In the genomic region with DNA sequence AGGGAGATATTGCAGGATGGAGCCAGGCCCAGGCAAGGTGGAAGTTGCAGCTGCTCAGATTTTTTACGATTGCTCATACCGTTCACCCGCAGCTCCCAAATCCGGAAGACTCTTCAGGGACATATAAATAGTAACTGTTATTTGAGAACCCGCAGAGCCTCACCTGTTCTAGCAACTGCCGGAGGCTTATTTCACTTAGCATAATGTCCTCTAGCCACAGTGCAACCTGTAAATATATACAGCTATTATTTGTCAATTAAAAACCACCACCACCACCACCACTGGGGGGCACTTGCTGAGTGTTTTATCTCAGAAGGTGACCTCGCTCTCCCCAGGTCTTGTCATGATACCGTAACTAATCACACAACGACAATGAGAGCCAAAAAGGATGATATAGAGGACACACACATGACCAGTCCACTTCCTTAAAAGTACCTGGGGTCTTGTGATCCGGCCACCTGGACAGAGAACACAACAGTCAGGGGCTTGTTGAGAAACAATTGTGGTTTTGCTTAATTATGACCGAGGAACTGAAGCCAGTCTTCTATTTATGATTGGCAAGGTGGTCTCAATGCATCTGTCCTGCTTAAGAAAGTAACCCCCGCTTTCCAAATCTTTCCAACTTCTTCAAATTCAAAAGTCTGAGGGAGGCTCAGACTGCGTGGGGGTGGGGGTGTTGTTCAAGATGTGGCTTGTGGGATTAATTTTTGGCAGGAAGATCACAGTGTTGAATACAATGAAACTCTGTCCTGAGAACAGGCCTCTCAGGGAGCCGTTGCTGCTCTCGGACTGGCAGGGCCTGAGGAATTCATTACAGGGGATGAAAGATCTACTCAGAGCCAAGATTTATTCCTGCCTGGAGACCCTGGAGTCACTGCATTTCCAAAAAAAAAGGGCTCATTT, we compare ENCODE assay signal across 8 cellular contexts.
DNase-seq lines count a peak whose midpoint lies in the region; ATAC-seq and TF ChIP-seq lines count a peak whose summit lies in the region.

No MANE protein-coding gene starts in this region.

- peak; percentile 42; the same call in 1 of the 2 replicates for TF ChIP-seq CTCF in GM12874 (IDR thresholded peaks at IDR 0.05; ENCODE audit: insufficient read depth, low read depth, low read length)
- peak; percentile 49; the same call in 1 of the 2 replicates for TF ChIP-seq CTCF in KMS-11 (conservative IDR thresholded peaks at IDR 0.05; ENCODE audit: low read depth, low read length)
- TF ChIP-seq CTCF in heart left ventricle (IDR thresholded peaks at IDR 0.05), result peak in 9 of 12 donors; percentile 18 to 51 (median 36)

- H3K79me2 ChIP-seq in KMS-11 (ENCODE audit: insufficient read depth, low read depth), result no peaks in the 10 kb centered on the region

- H3K4me1 Mint-ChIP-seq in activated naive CD4-positive, alpha-beta T cell treated with anti-CD3 and anti-CD28 coated beads, Interleukin-2, amount 10 ng/mL, durations not matched to agents 7 days and 5 days, result peaks cover 5% of the 10 kb centered on the region

- H3K9me3 ChIP-seq in SJSA1 (replicated peaks), result no peaks in the 10 kb centered on the region
- H3K9me3 ChIP-seq in heart left ventricle, result no peaks in the 10 kb centered on the region

- no peaks in the 10 kb centered on the region for H4K20me1 ChIP-seq in KMS-11 (ENCODE audit: insufficient read depth)

- TF ChIP-seq POLR2A in heart left ventricle (IDR thresholded peaks at IDR 0.05), result no peak

- intact Hi-C loops in heart left ventricle (cut with DNase I), result loop anchor here in 1 of 10 donors (5.0 kb wide), 1 partner anchor 483 kb away; no protein-coding TSS in a partner anchor

- 24 to 32% (median 29%) methylated on average over 15 of the region's 15 CpGs for WGBS in heart left ventricle, 4 donors

- peaks cover 38% of the 10 kb centered on the region for H3K27me3 Mint-ChIP-seq in activated naive CD4-positive, alpha-beta T cell treated with anti-CD3 and anti-CD28 coated beads, Interleukin-2, amount 10 ng/mL, durations not matched to agents 7 days and 5 days

- peak overlapping the region; percentile 52 for H3K4me2 ChIP-seq in KMS-11

- no peaks in the 10 kb centered on the region for H3K36me3 ChIP-seq in KMS-11 (ENCODE audit: insufficient read depth)
- no peaks in the 10 kb centered on the region for H3K36me3 ChIP-seq in SJSA1
- H3K36me3 ChIP-seq in heart left ventricle, result no peaks in the 10 kb centered on the region

- peak overlapping the region; percentile 24; the same call in 1 of the 2 replicates for H2AFZ ChIP-seq in KMS-11 (ENCODE audit: low read depth)

- no peak overlapping the region; the same call in 1 of the 2 replicates for H3K9ac ChIP-seq in KMS-11

- peak; percentile 37 to 80 (median 59) for ATAC-seq in heart left ventricle
- no peak for ATAC-seq in HG03469 (IDR thresholded peaks at IDR 0.05; ENCODE audit: unreplicated experiment)
- no peak for ATAC-seq in HG02642 (IDR thresholded peaks at IDR 0.05; ENCODE audit: poor library complexity, unreplicated experiment)

- CTCF ChIA-PET in activated naive CD4-positive, alpha-beta T cell treated with anti-CD3 and anti-CD28 coated beads, Interleukin-2, amount 10 ng/mL, durations not matched to agents 7 days and 5 days (lab: Charles Lee), result interaction anchor here (0.7 to 1.9 kb wide), 13 partner anchors 21 to 342 kb away, joined by 3 to 20 read pairs (median 4); a partner anchor contains a TSS

- no peaks in the 10 kb centered on the region for H3K36me3 Mint-ChIP-seq in activated naive CD4-positive, alpha-beta T cell treated with anti-CD3 and anti-CD28 coated beads, Interleukin-2, amount 10 ng/mL, durations not matched to agents 7 days and 5 days

- H3K27ac Mint-ChIP-seq in activated naive CD4-positive, alpha-beta T cell treated with anti-CD3 and anti-CD28 coated beads, Interleukin-2, amount 10 ng/mL, durations not matched to agents 7 days and 5 days, result no peak overlapping the region

- DNase-seq in SJSA1 (ENCODE audit: low read depth in 1 of 2, low spot score in 2 of 2) (peak; percentile 67 to 71), heart left ventricle (peak in 3 of 5 donors; percentile 48 to 67 (median 51))
- DNase-seq in activated naive CD4-positive, alpha-beta T cell treated with anti-CD3 and anti-CD28 coated beads, Interleukin-2, amount 10 ng/mL, durations not matched to agents 7 days and 5 days, result peak; percentile 78
- DNase-seq in stimulated activated CD4-positive, alpha-beta T cell treated with anti-CD3 and anti-CD28 coated beads, Interleukin-12 subunit alpha, Interleukin-12 subunit beta, amount 100 ng/mL, for 24 hours (ENCODE audit: low read depth in 2 of 2), result peak; percentile 30 to 52

- peaks cover 4% of the 10 kb centered on the region for H3K9me3 Mint-ChIP-seq in activated naive CD4-positive, alpha-beta T cell treated with anti-CD3 and anti-CD28 coated beads, Interleukin-2, amount 10 ng/mL, durations not matched to agents 7 days and 5 days

- H3K4me3 ChIP-seq in KMS-11 (IDR thresholded peaks at IDR 0.05; ENCODE audit: insufficient read depth, low read depth, low read length), result no peak overlapping the region
- no peak overlapping the region for H3K4me3 ChIP-seq in SJSA1
- H3K4me3 ChIP-seq in heart left ventricle, result no peak overlapping the region

- peaks cover 27% of the 10 kb centered on the region for H3K4me1 ChIP-seq in KMS-11 (ENCODE audit: low read depth, poor library complexity, severe bottlenecking)
- H3K4me1 ChIP-seq in SJSA1 (replicated peaks), result peaks cover 8% of the 10 kb centered on the region
- H3K4me1 ChIP-seq in heart left ventricle, result peaks cover 0 to 20% (median 10%) of the 10 kb centered on the region in 12 donors

- no peak overlapping the region for H3K4me3 Mint-ChIP-seq in activated naive CD4-positive, alpha-beta T cell treated with anti-CD3 and anti-CD28 coated beads, Interleukin-2, amount 10 ng/mL, durations not matched to agents 7 days and 5 days

- no peaks in the 10 kb centered on the region for H3K27me3 ChIP-seq in KMS-11 (ENCODE audit: insufficient read depth, low read depth)
- H3K27me3 ChIP-seq in SJSA1 (replicated peaks), result no peaks in the 10 kb centered on the region
- H3K27me3 ChIP-seq in heart left ventricle, result no peaks in the 10 kb centered on the region

- H3K27ac ChIP-seq in KMS-11, result peak overlapping the region; percentile 28; the same call in 1 of the 2 replicates
- H3K27ac ChIP-seq in SJSA1, result no peak overlapping the region; the same call in 1 of the 2 replicates
- H3K27ac ChIP-seq in heart left ventricle, result peak overlapping the region in 9 of 12 donors; percentile 32 to 66 (median 54)

Comparison
In these comparisons a context has a peak if more than half of its experiments do, and no peak if none do; other contexts are left out.
1. ATAC-seq: peak in heart left ventricle (4 of 4); none in HG03469 (single experiment) and HG02642 (single experiment).
2. Peak in every context shown above with its lines, with median percentiles within 50 percentile points of each other: CTCF ChIP-seq and DNase-seq.